ENCODE assay signal across 8 cellular contexts in the genomic region with DNA sequence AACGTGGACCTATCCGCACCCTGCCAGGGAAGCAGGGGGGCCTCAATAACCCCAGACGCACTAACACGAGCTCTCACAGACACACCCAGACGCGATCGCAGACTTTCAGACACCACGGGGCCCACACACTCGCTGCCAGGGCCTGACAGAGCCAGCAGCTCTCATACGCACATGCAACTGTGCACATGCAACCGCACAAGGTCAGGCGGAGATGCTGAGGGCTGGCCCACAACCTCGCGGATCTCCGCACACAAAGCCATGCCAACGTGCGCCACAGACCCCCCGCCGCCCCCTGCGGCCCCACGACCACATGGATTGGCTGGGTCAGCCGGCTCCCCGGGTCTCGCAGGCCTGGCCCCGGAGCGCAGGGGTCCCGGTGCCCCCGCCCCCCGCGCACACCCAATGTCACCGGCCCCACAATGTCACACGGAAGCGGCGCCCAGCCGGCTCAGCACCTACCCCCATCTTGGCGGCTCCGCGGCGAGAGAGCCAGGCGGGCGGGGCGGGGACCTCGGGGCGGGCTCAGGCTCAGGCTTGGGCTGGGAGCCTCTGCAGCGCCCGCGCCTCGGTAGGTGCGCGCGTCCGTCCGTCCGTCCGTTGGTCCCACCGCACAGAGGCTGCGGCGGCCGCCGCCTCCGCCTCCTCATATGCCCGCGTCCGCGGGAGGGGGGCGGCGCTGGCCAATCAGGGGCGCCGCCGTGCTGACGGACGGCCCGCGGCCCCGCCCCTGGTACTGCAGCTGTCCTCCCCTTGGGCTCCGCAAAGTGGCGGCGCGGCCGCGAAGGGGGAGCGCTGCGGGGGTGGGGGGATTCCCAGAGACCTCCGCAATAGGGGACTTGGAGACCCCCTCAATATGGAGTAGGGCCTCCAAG. TPM values are rescaled to one million over a fixed set of nuclear protein-coding genes. Genes with fewer than 3 reads are reported as not detected.
DNase-seq lines count a peak whose midpoint lies in the region; ATAC-seq, FAIRE-seq and TF ChIP-seq lines count a peak whose summit lies in the region.

A gene (minus strand): TSS at position 619 of the 872 bp plus-strand sequence. CDS start 154 bp downstream, at position 465.

- under 1% methylated on average over 84 of the region's 84 CpGs for WGBS in thymus

- no peak for TF ChIP-seq POLR2A in Peyer's patch (IDR thresholded peaks at IDR 0.05)

- no peak for TF ChIP-seq CTCF in Peyer's patch (IDR thresholded peaks at IDR 0.05)
- TF ChIP-seq CTCF in omental fat pad (IDR thresholded peaks at IDR 0.05): no peak

- DNase-seq in D341Med (ENCODE audit: low spot score) (peak; percentile 98), HTR-8/SVneo (ENCODE audit: insufficient read length, low spot score) (peak; percentile 76), Peyer's patch (peak; percentile 63 to 72 (median 72)), frontal cortex (ENCODE audit: low spot score in 2 of 2) (peak; percentile 86 to 90), omental fat pad (ENCODE audit: low spot score) (no peak), posterior vena cava (ENCODE audit: low spot score) (no peak)
- DNase-seq in activated T-helper 9 cell treated with anti-CD3 and anti-CD28 coated beads, Interleukin-2, amount 50 U/mL, for 16 hours (ENCODE audit: low read depth): peak; percentile 41

- H3K4me3 ChIP-seq in Peyer's patch (peak within 1 kb of the TSS; percentile 49 to 79 (median 52)), thymus (ENCODE audit: low read length) (peak within 1 kb of the TSS; percentile 68)

- ATAC-seq in omental fat pad (ENCODE audit: low FRiP score): peak; percentile 70

- H3K36me3 ChIP-seq in Peyer's patch (no peaks in the 10 kb centered on the region), thymus (ENCODE audit: control insufficient read depth, insufficient read depth) (no peaks in the 10 kb centered on the region)

- H3K9me3 ChIP-seq in Peyer's patch (no peaks in the 10 kb centered on the region), thymus (ENCODE audit: control insufficient read depth) (no peaks in the 10 kb centered on the region)

- H3K27ac ChIP-seq in Peyer's patch: peak within 1 kb of the TSS in 1 of 4 donors; percentile 60
- H3K27ac ChIP-seq in thymus (ENCODE audit: low read depth): peak within 1 kb of the TSS; percentile 10

- intact Hi-C loops in posterior vena cava (cut with DNase I): no loop called here

- peak; percentile 88 for FAIRE-seq in HTR-8/SVneo (lab: Jason Lieb, UNC)
- FAIRE-seq in frontal cortex (lab: Jason Lieb, UNC): no peak

- H3K27me3 ChIP-seq in Peyer's patch (peaks cover 0 to 25% of the 10 kb centered on the region in 2 donors), thymus (ENCODE audit: control insufficient read depth, insufficient read depth) (peaks cover 28% of the 10 kb centered on the region)

- H3K4me1 ChIP-seq in Peyer's patch (peaks cover 0 to 28% (median 11%) of the 10 kb centered on the region in 4 donors), thymus (ENCODE audit: control insufficient read depth, insufficient read depth, low read length) (peaks cover 20% of the 10 kb centered on the region)

RNA-seq across cellular contexts. Expression of the gene that starts here (rescaled TPM):
- total RNA-seq in Peyer's patch (1 to 10 TPM in 1 of 4 donors, under 1 TPM in 3; 0.35 to 1.3 (median 0.81) TPM), frontal cortex (149 TPM), omental fat pad (under 1 TPM in 2 of 4 donors, not detected in 2; 0.13 to 0.28 TPM), posterior vena cava (under 1 TPM in 1 of 2 donors, not detected in 1; 0.19 TPM)
- polyA plus RNA-seq in thymus: 2.6 TPM

Comparison
In these comparisons a context has a peak if more than half of its experiments do, and no peak if none do; other contexts are left out.
1. RNA of the gene that starts here (total RNA-seq): 149 TPM in frontal cortex (single experiment); 0.35 to 1.3 TPM in Peyer's patch, 0.19 TPM in posterior vena cava and 0.13 to 0.28 TPM in omental fat pad; every median in the first group is over 10 times any median in the second.
2. Peak in ATAC-seq in omental fat pad; RNA of the gene not detected or under 1 TPM.
3. DNase-seq: peak in D341Med (single experiment), HTR-8/SVneo (single experiment), Peyer's patch (3 of 3), activated T-helper 9 cell treated with anti-CD3 and anti-CD28 coated beads, Interleukin-2, amount 50 U/mL, for 16 hours (single experiment) and frontal cortex (2 of 2); none in omental fat pad (single experiment) and posterior vena cava (single experiment).